13 cellular contexts compared by ENCODE assay signal in genomic region chr19:35437152-35437951, GRCh38. TPM values are rescaled to one million over a fixed set of nuclear protein-coding genes. Genes with fewer than 3 reads are reported as not detected.
DNase-seq lines count a peak whose midpoint lies in the region; ATAC-seq and TF ChIP-seq lines count a peak whose summit lies in the region.
"Had no signal": no experiment of that assay in that cellular context is flagged by ENCODE, and none has a peak within 500 bp of the region (broad histone marks: within the 10 kb centered on the region; RNA-seq: fewer than 3 reads in every experiment).

No MANE protein-coding gene starts in this region.

- H3K4me1 ChIP-seq in adipocyte (ENCODE audit: control insufficient read depth, insufficient read depth, low read length) = peaks cover 32% of the 10 kb centered on the region
- peaks cover 11 to 93% of the 10 kb centered on the region in 2 donors for H3K4me1 ChIP-seq in left lung

- intact Hi-C loops in left lung (cut with DNase I) = no loop called here

- H3K27me3 ChIP-seq in adipocyte (replicated peaks; ENCODE audit: control insufficient read depth, insufficient read depth, low read length) = peaks cover 20% of the 10 kb centered on the region
- no peaks in the 10 kb centered on the region for H3K27me3 ChIP-seq in left lung

- no peaks in the 10 kb centered on the region for H3K9me3 ChIP-seq in adipocyte (ENCODE audit: control insufficient read depth, low read length)
- H3K9me3 ChIP-seq in left lung = no peaks in the 10 kb centered on the region

- POLR2A ChIA-PET in activated CD4-positive, alpha-beta T cell treated with anti-CD3 and anti-CD28 coated beads, Interleukin-2, amount 10 ng/mL, durations not matched to agents 7 days and 5 days (lab: Charles Lee) = no interaction called here

- H3K27me3 Mint-ChIP-seq in activated CD4-positive, alpha-beta T cell treated with anti-CD3 and anti-CD28 coated beads, Interleukin-2, amount 10 ng/mL, durations not matched to agents 7 days and 5 days = peaks cover 21% of the 10 kb centered on the region
- H3K27me3 Mint-ChIP-seq in stimulated activated naive B cell treated with anti-CD40 and anti-IgM and Interleukin-4, amounts not matched to agents 10 μg/mL and 1 μg/mL and 100 μg/mL, for 72 hours = peaks cover 6 to 8% of the 10 kb centered on the region in 2 donors

- CTCF ChIA-PET in activated CD4-positive, alpha-beta T cell treated with anti-CD3 and anti-CD28 coated beads, Interleukin-2, amount 10 ng/mL, durations not matched to agents 7 days and 5 days (lab: Charles Lee) = interaction anchor here (0.6 kb wide), 1 partner anchor 12 kb away, joined by 4 read pairs; no protein-coding TSS in a partner anchor

- no peaks in the 10 kb centered on the region for H3K9me3 Mint-ChIP-seq in activated CD4-positive, alpha-beta T cell treated with anti-CD3 and anti-CD28 coated beads, Interleukin-2, amount 10 ng/mL, durations not matched to agents 7 days and 5 days
- H3K9me3 Mint-ChIP-seq in stimulated activated naive B cell treated with anti-CD40 and anti-IgM and Interleukin-4, amounts not matched to agents 10 μg/mL and 1 μg/mL and 100 μg/mL, for 72 hours = no peaks in the 10 kb centered on the region

- H3K36me3 ChIP-seq in adipocyte (ENCODE audit: control insufficient read depth, insufficient read depth, low read length, severe bottlenecking) = no peaks in the 10 kb centered on the region
- no peaks in the 10 kb centered on the region for H3K36me3 ChIP-seq in left lung

- H3K4me3 ChIP-seq in adipocyte (ENCODE audit: low read length) = peak overlapping the region; percentile 53
- H3K4me3 ChIP-seq in left lung = no peak overlapping the region
- H3K4me3 ChIP-seq: SK-N-MC had no signal

- no peaks in the 10 kb centered on the region for H3K36me3 Mint-ChIP-seq in activated CD4-positive, alpha-beta T cell treated with anti-CD3 and anti-CD28 coated beads, Interleukin-2, amount 10 ng/mL, durations not matched to agents 7 days and 5 days (ENCODE audit: low read depth)
- no peaks in the 10 kb centered on the region for H3K36me3 Mint-ChIP-seq in stimulated activated naive B cell treated with anti-CD40 and anti-IgM and Interleukin-4, amounts not matched to agents 10 μg/mL and 1 μg/mL and 100 μg/mL, for 72 hours

- peak overlapping the region; percentile 78 for H3K27ac Mint-ChIP-seq in activated CD4-positive, alpha-beta T cell treated with anti-CD3 and anti-CD28 coated beads, Interleukin-2, amount 10 ng/mL, durations not matched to agents 7 days and 5 days
- H3K27ac Mint-ChIP-seq in stimulated activated naive B cell treated with anti-CD40 and anti-IgM and Interleukin-4, amounts not matched to agents 10 μg/mL and 1 μg/mL and 100 μg/mL, for 72 hours = peak overlapping the region; percentile 52

- H3K4me1 Mint-ChIP-seq in activated CD4-positive, alpha-beta T cell treated with anti-CD3 and anti-CD28 coated beads, Interleukin-2, amount 10 ng/mL, durations not matched to agents 7 days and 5 days = peaks cover 20% of the 10 kb centered on the region
- H3K4me1 Mint-ChIP-seq in stimulated activated naive B cell treated with anti-CD40 and anti-IgM and Interleukin-4, amounts not matched to agents 10 μg/mL and 1 μg/mL and 100 μg/mL, for 72 hours = peaks cover 31 to 41% of the 10 kb centered on the region in 2 donors

- peak; percentile 5 for ATAC-seq in left lung
- ATAC-seq in stimulated activated naive B cell treated with anti-CD40 and anti-IgM and Interleukin-4, amounts not matched to agents 10 μg/mL and 1 μg/mL and 100 μg/mL, for 72 hours (replicated peaks) = no peak

- H3K4me3 Mint-ChIP-seq in activated CD4-positive, alpha-beta T cell treated with anti-CD3 and anti-CD28 coated beads, Interleukin-2, amount 10 ng/mL, durations not matched to agents 7 days and 5 days = no peak overlapping the region
- H3K4me3 Mint-ChIP-seq in stimulated activated naive B cell treated with anti-CD40 and anti-IgM and Interleukin-4, amounts not matched to agents 10 μg/mL and 1 μg/mL and 100 μg/mL, for 72 hours = peak overlapping the region in 1 of 2 donors; percentile 77

- peak overlapping the region; percentile 50 for H3K9ac ChIP-seq in adipocyte (ENCODE audit: low read length)

- no peak for TF ChIP-seq CTCF in left lung (IDR thresholded peaks at IDR 0.05)

- H3K27ac ChIP-seq in left lung = peak overlapping the region; percentile 42 to 90
- H3K27ac ChIP-seq: SK-N-MC had no signal

- no peak for DNase-seq in activated CD4-positive, alpha-beta T cell treated with anti-CD3 and anti-CD28 coated beads, Interleukin-2, amount 10 ng/mL, durations not matched to agents 7 days and 5 days
- DNase-seq in activated CD4-positive, alpha-beta T cell treated with anti-CD3 and anti-CD28 coated beads for 4 hours = no peak
- DNase-seq in adipocyte (ENCODE audit: low read depth) (no peak), left lung (no peak), COLO668 (lab: John Stamatoyannopoulos, UW; ENCODE audit: unreplicated experiment) (no peak), SKM-1 (lab: John Stamatoyannopoulos, UW; ENCODE audit: unreplicated experiment) (no peak)
- DNase-seq in stimulated activated naive B cell treated with anti-CD40 and anti-IgM and Interleukin-4, amounts not matched to agents 10 μg/mL and 1 μg/mL and 100 μg/mL, for 72 hours = no peak
- DNase-seq in activated CD8-positive, alpha-beta memory T cell treated with anti-CD3 and anti-CD28 coated beads for 24 hours = no peak
- DNase-seq: activated CD4-positive, alpha-beta T cell treated with anti-CD3 and anti-CD28 coated beads, Interleukin-2, amount 50 U/mL, for 4 hours; H7; NCI-H510A treated with DMSO at 0.1 percent for 48 hours had no signal

RNA-seq across cellular contexts. Expression of gene FFAR2, which starts 10.7 kb away (rescaled TPM):
- total RNA-seq in activated CD4-positive, alpha-beta T cell treated with anti-CD3 and anti-CD28 coated beads, Interleukin-2, amount 10 ng/mL, durations not matched to agents 7 days and 5 days = not detected
- total RNA-seq in left lung = 10 to 100 TPM in 1 of 2 donors, under 1 TPM in 1; 0.85 to 26.6 TPM
- total RNA-seq: H7, osteocyte had no signal

RNA-seq across cellular contexts. Expression of gene KRTDAP, which starts 52.9 kb away (rescaled TPM):
- total RNA-seq in activated CD4-positive, alpha-beta T cell treated with anti-CD3 and anti-CD28 coated beads, Interleukin-2, amount 10 ng/mL, durations not matched to agents 7 days and 5 days = not detected
- not detected for total RNA-seq in left lung
- total RNA-seq: osteocyte had no signal
